ENCODE assay signal across 29 cellular contexts in genomic region chr2:101512993-101513392, GRCh38. TPM values are rescaled to one million over a fixed set of nuclear protein-coding genes. Genes with fewer than 3 reads are reported as not detected.
"Had no signal": no experiment of that assay in that cellular context is flagged by ENCODE, and none has a peak within 500 bp of the region (broad histone marks: within the 10 kb centered on the region; RNA-seq: fewer than 3 reads in every experiment).

No MANE protein-coding gene starts in this region.

- H3K4me1 ChIP-seq: uterus had no signal

- H3K36me3 ChIP-seq: stomach, suprapubic skin, thoracic aorta, thyroid gland, tibial artery, tibial nerve, transverse colon, upper lobe of left lung, upper lobe of right lung, uterus had no signal

- H3K27me3 ChIP-seq: stomach, suprapubic skin, testis, thyroid gland, tibial nerve, transverse colon, upper lobe of left lung, upper lobe of right lung, uterus had no signal

- FAIRE-seq: urothelium cell line had no signal

- H3K4me3 Mint-ChIP-seq: stimulated activated effector memory CD8-positive, alpha-beta T cell treated with anti-CD3 and anti-CD28 coated beads, Interleukin-12 subunit alpha, Interleukin-12 subunit beta, amount 100 ng/mL, for 72 hours; stimulated activated memory B cell treated with anti-CD40 and anti-IgM and Interleukin-4, amounts not matched to agents 10 μg/mL and 1 μg/mL and 100 μg/mL, for 72 hours; stimulated activated naive B cell treated with anti-CD40 and anti-IgM and Interleukin-4, amounts not matched to agents 10 μg/mL and 1 μg/mL and 100 μg/mL, for 72 hours; stimulated activated naive CD8-positive, alpha-beta T cell treated with anti-CD3 and anti-CD28 coated beads, Interleukin-15, amount 100 ng/mL, for 72 hours; stimulated activated naive CD8-positive, alpha-beta T cell treated with anti-CD3 and anti-CD28 coated beads, Interleukin-15, Interleukin-2, amounts not matched to agents 100 ng/mL and 50 ng/mL, for 24 hours; type B pancreatic cell had no signal

- H3K27ac ChIP-seq: stomach, suprapubic skin, testis, thoracic aorta, thyroid gland, tibial artery, tibial nerve, transverse colon, upper lobe of left lung, upper lobe of right lung, uterus had no signal

- H3K36me3 Mint-ChIP-seq: stimulated activated effector memory CD8-positive, alpha-beta T cell treated with anti-CD3 and anti-CD28 coated beads, Interleukin-12 subunit alpha, Interleukin-12 subunit beta, amount 100 ng/mL, for 72 hours; type B pancreatic cell had no signal

- DNase-seq: stimulated activated CD4-positive, alpha-beta T cell treated with anti-CD3 and anti-CD28 coated beads, Interleukin-2, amount 100 ng/mL, for 24 hours; stimulated activated CD4-positive, alpha-beta T cell treated with anti-CD3 and anti-CD28 coated beads, Interleukin-2, amount 100 ng/mL, for 48 hours; stimulated activated CD4-positive, alpha-beta T cell treated with anti-CD3 and anti-CD28 coated beads, Interleukin-4, amount 100 ng/mL, for 1 hour; stimulated activated CD4-positive, alpha-beta T cell treated with anti-CD3 and anti-CD28 coated beads, Interleukin-4, amount 100 ng/mL, for 24 hours; stimulated activated CD4-positive, alpha-beta T cell treated with anti-CD3 and anti-CD28 coated beads, Interleukin-4, amount 100 ng/mL, for 4 hours; stimulated activated CD8-positive, alpha-beta memory T cell treated with anti-CD3 and anti-CD28 coated beads, Interleukin-4, amount 100 ng/mL, for 48 hours; stimulated activated naive B cell treated with anti-CD40 and anti-IgM and Interleukin-4, amounts not matched to agents 10 μg/mL and 1 μg/mL and 100 μg/mL, for 72 hours; stimulated activated naive CD4-positive, alpha-beta T cell; stimulated activated naive CD4-positive, alpha-beta T cell treated with Interleukin-2 at 50 U/mL for 16 hours; stimulated activated naive CD8-positive, alpha-beta T cell treated with anti-CD3 and anti-CD28 coated beads, Interleukin-15, amount 100 ng/mL, for 72 hours; stimulated activated naive CD8-positive, alpha-beta T cell treated with anti-CD3 and anti-CD28 coated beads, Interleukin-15, Interleukin-2, amounts not matched to agents 100 U/mL and 50 U/mL, for 24 hours; stomach; substantia nigra; testis; thyroid gland; tibial artery; transverse colon; upper lobe of left lung; upper lobe of right lung; uterus had no signal

- H3K9me3 ChIP-seq: stomach, suprapubic skin, testis, thoracic aorta, thyroid gland, tibial nerve, transverse colon, upper lobe of left lung, upper lobe of right lung, uterus had no signal

- H3K4me3 ChIP-seq: stomach, suprapubic skin, testis, thoracic aorta, thyroid gland, tibial artery, tibial nerve, transverse colon, upper lobe of left lung, upper lobe of right lung, uterus had no signal

- H3K27ac Mint-ChIP-seq: stimulated activated effector memory CD8-positive, alpha-beta T cell treated with anti-CD3 and anti-CD28 coated beads, Interleukin-12 subunit alpha, Interleukin-12 subunit beta, amount 100 ng/mL, for 72 hours; stimulated activated memory B cell treated with anti-CD40 and anti-IgM and Interleukin-4, amounts not matched to agents 10 μg/mL and 1 μg/mL and 100 μg/mL, for 72 hours; stimulated activated naive B cell treated with anti-CD40 and anti-IgM and Interleukin-4, amounts not matched to agents 10 μg/mL and 1 μg/mL and 100 μg/mL, for 72 hours; stimulated activated naive CD8-positive, alpha-beta T cell treated with anti-CD3 and anti-CD28 coated beads, Interleukin-15, amount 100 ng/mL, for 72 hours; stimulated activated naive CD8-positive, alpha-beta T cell treated with anti-CD3 and anti-CD28 coated beads, Interleukin-15, Interleukin-2, amounts not matched to agents 100 ng/mL and 50 ng/mL, for 24 hours; type B pancreatic cell had no signal

- ATAC-seq: stimulated activated effector memory CD8-positive, alpha-beta T cell treated with anti-CD3 and anti-CD28 coated beads, Interleukin-12 subunit alpha, Interleukin-12 subunit beta, amount 100 ng/mL, for 72 hours; stimulated activated memory B cell treated with anti-CD40 and anti-IgM and Interleukin-4, amounts not matched to agents 10 μg/mL and 1 μg/mL and 100 μg/mL, for 72 hours; stimulated activated naive B cell treated with anti-CD40 and anti-IgM and Interleukin-4, amounts not matched to agents 10 μg/mL and 1 μg/mL and 100 μg/mL, for 72 hours; stimulated activated naive CD8-positive, alpha-beta T cell treated with anti-CD3 and anti-CD28 coated beads, Interleukin-15, amount 100 ng/mL, for 72 hours; stimulated activated naive CD8-positive, alpha-beta T cell treated with anti-CD3 and anti-CD28 coated beads, Interleukin-15, Interleukin-2, amounts not matched to agents 100 U/mL and 50 U/mL, for 24 hours; upper lobe of right lung had no signal

- H3K27me3 Mint-ChIP-seq: stimulated activated memory B cell treated with anti-CD40 and anti-IgM and Interleukin-4, amounts not matched to agents 10 μg/mL and 1 μg/mL and 100 μg/mL, for 72 hours; stimulated activated naive CD8-positive, alpha-beta T cell treated with anti-CD3 and anti-CD28 coated beads, Interleukin-15, amount 100 ng/mL, for 72 hours; stimulated activated naive CD8-positive, alpha-beta T cell treated with anti-CD3 and anti-CD28 coated beads, Interleukin-15, Interleukin-2, amounts not matched to agents 100 ng/mL and 50 ng/mL, for 24 hours had no signal

RNA-seq across cellular contexts. Expression of gene RFX8, which starts 38.1 kb away (rescaled TPM):
- total RNA-seq: transverse colon, upper lobe of right lung, ureter had no signal
